ENCODE assay signal across 9 cellular contexts in the genomic region with DNA sequence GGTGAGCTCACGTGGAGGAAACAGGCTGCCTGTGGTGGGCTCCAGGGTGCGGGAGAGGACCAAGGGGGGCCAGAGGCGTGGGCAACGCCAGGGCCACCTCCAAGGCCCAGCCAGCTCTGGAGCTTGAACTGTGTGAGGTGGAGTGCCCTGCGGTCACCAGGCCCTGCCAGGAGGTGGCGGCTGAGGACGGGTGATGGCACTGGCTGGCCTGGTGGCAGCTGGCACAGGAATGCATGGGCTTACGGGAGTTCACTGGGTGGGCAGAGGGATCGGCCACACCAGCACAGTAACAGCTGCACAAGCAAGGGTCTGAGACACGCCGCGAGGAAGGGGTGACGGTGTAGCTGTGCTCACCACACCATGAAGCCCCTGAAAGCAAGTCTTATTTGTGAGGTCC. TPM values are rescaled to one million over a fixed set of nuclear protein-coding genes. Genes with fewer than 3 reads are reported as not detected.
DNase-seq lines count a peak whose midpoint lies in the region; ATAC-seq, FAIRE-seq and TF ChIP-seq lines count a peak whose summit lies in the region.
"Had no signal": no experiment of that assay in that cellular context is flagged by ENCODE, and none has a peak within 500 bp of the region (broad histone marks: within the 10 kb centered on the region; RNA-seq: fewer than 3 reads in every experiment).

No MANE protein-coding gene starts in this region.

- no peak overlapping the region for H3K4me3 ChIP-seq in keratinocyte (ENCODE audit: control insufficient read depth in 2 of 3, extremely low read depth in 1 of 3, insufficient read depth in 2 of 3, low read depth in 1 of 3, low read length in 3 of 3)

- no peaks in the 10 kb centered on the region for H3K9me1 ChIP-seq in keratinocyte (ENCODE audit: control insufficient read depth, extremely low read depth, insufficient read depth, low read length)

- H3K79me2 ChIP-seq in keratinocyte (ENCODE audit: control insufficient read depth, insufficient read depth, low read length) = peaks cover 80% of the 10 kb centered on the region

- peaks cover 8% of the 10 kb centered on the region for H3K4me1 ChIP-seq in keratinocyte (ENCODE audit: control insufficient read depth, extremely low read depth, insufficient read depth, low read length)

- no peak overlapping the region for H3K27ac ChIP-seq in keratinocyte (ENCODE audit: control insufficient read depth, insufficient read depth, low read length)

- peak; percentile 28 to 68 (median 32) for TF ChIP-seq CTCF in keratinocyte (optimal IDR thresholded peaks at IDR 0.05 in 1 of 3, IDR thresholded peaks at IDR 0.05 in 1 of 3, conservative IDR thresholded peaks at IDR 0.05 in 1 of 3; ENCODE audit: extremely low read depth in 1 of 3, insufficient read depth in 2 of 3, low read length in 3 of 3)

- no peak overlapping the region for H2AFZ ChIP-seq in keratinocyte (ENCODE audit: control insufficient read depth, low read length)

- H4K20me1 ChIP-seq in keratinocyte (ENCODE audit: control insufficient read depth, extremely low read depth, insufficient read depth, low read length) = peaks cover 27% of the 10 kb centered on the region

- H3K9ac ChIP-seq in keratinocyte (ENCODE audit: control insufficient read depth, extremely low read depth, insufficient read depth, low read length) = no peak overlapping the region

- peak; percentile 66 for DNase-seq in activated effector memory CD4-positive, alpha-beta T cell treated with anti-CD3 and anti-CD28 coated beads, Interleukin-2, amount 50 U/mL, for 16 hours
- no peak for DNase-seq in activated effector memory CD4-positive, alpha-beta T cell treated with Interleukin-2 at 50 U/mL for 16 hours
- DNase-seq in keratinocyte (ENCODE audit: low read depth, low spot score) (no peak), NCI-H2107 (lab: John Stamatoyannopoulos, UW) (no peak), NCI-H1105 (lab: John Stamatoyannopoulos, UW) (no peak)
- peak; percentile 22 for DNase-seq in stimulated activated naive CD8-positive, alpha-beta T cell treated with anti-CD3 and anti-CD28 coated beads, Interleukin-15, Interleukin-2, amounts not matched to agents 100 U/mL and 50 U/mL, for 24 hours
- DNase-seq: hippocampal formation had no signal

- no peak for FAIRE-seq in keratinocyte (lab: Jason Lieb, UNC)

- H3K36me3 ChIP-seq in keratinocyte (ENCODE audit: control insufficient read depth in 2 of 2, extremely low read depth in 1 of 2, insufficient read depth in 2 of 2, low read length in 2 of 2) = peaks cover 23 to 50% of the 10 kb centered on the region in 2 experiments

- H3K27me3 ChIP-seq in keratinocyte (ENCODE audit: control insufficient read depth, extremely low read depth, insufficient read depth, low read length) = no peaks in the 10 kb centered on the region

- no peaks in the 10 kb centered on the region for H3K9me3 ChIP-seq in keratinocyte (ENCODE audit: control insufficient read depth, low read depth, low read length)

- ATAC-seq in SK-N-SH treated with all-trans-retinoic acid at 6 μM for 48 hours (peak; percentile 68), HG03175 (IDR thresholded peaks at IDR 0.05; ENCODE audit: unreplicated experiment) (no peak)
- ATAC-seq in stimulated activated naive CD8-positive, alpha-beta T cell treated with anti-CD3 and anti-CD28 coated beads, Interleukin-15, Interleukin-2, amounts not matched to agents 100 U/mL and 50 U/mL, for 24 hours = no peak

- H3K4me2 ChIP-seq in keratinocyte (ENCODE audit: control insufficient read depth, extremely low read depth, insufficient read depth, low read depth, low read length) = no peak overlapping the region

- dilution Hi-C loops in keratinocyte (cut with MboI; ENCODE audit: extremely low pct_ligation_motif_present, low sequenced_read_pairs) = no loop called here

TF ChIP-seq in SK-N-SH treated with all-trans-retinoic acid at 6 μM for 48 hours, 23 proteins besides CTCF, POLR2A, EP300 and RAD21:
- TF ChIP-seq ZNF8 (CRISPR knock-in tag; IDR thresholded peaks at IDR 0.05) = no peak
- no peak for TF ChIP-seq ZFP30 (CRISPR knock-in tag; IDR thresholded peaks at IDR 0.05)
- no peak for TF ChIP-seq BACH2 (CRISPR knock-in tag; IDR thresholded peaks at IDR 0.05; ENCODE audit: borderline replicate concordance)
- TF ChIP-seq ZNF565 (CRISPR knock-in tag; conservative IDR thresholded peaks at IDR 0.05; ENCODE audit: low read depth) = no peak
- no peak for TF ChIP-seq TOX (CRISPR knock-in tag; IDR thresholded peaks at IDR 0.05; ENCODE audit: borderline replicate concordance)
- no peak for TF ChIP-seq OSR1 (CRISPR knock-in tag; IDR thresholded peaks at IDR 0.05)
- no peak for TF ChIP-seq ZC3H10 (CRISPR knock-in tag; IDR thresholded peaks at IDR 0.05)
- TF ChIP-seq GLIS3 (CRISPR knock-in tag; IDR thresholded peaks at IDR 0.05) = no peak
- TF ChIP-seq, protein P1, sequence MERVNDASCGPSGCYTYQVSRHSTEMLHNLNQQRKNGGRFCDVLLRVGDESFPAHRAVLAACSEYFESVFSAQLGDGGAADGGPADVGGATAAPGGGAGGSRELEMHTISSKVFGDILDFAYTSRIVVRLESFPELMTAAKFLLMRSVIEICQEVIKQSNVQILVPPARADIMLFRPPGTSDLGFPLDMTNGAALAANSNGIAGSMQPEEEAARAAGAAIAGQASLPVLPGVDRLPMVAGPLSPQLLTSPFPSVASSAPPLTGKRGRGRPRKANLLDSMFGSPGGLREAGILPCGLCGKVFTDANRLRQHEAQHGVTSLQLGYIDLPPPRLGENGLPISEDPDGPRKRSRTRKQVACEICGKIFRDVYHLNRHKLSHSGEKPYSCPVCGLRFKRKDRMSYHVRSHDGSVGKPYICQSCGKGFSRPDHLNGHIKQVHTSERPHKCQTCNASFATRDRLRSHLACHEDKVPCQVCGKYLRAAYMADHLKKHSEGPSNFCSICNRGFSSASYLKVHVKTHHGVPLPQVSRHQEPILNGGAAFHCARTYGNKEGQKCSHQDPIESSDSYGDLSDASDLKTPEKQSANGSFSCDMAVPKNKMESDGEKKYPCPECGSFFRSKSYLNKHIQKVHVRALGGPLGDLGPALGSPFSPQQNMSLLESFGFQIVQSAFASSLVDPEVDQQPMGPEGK (CRISPR knock-in tag; IDR thresholded peaks at IDR 0.05; ENCODE audit: borderline replicate concordance) = no peak
- no peak for TF ChIP-seq ISL1 (CRISPR knock-in tag; IDR thresholded peaks at IDR 0.05)
- no peak for TF ChIP-seq TCF4 (CRISPR knock-in tag; IDR thresholded peaks at IDR 0.05; ENCODE audit: borderline replicate concordance)
- no peak for TF ChIP-seq RARB (CRISPR knock-in tag; IDR thresholded peaks at IDR 0.05)

RNA-seq across cellular contexts. Expression of a gene that starts 15.8 kb away (rescaled TPM):
- 40.2 to 89.3 TPM (median 73.8 TPM) in 3 replicates for polyA plus RNA-seq in keratinocyte
- 42.4 TPM for polyA plus RNA-seq in keratinocyte (2011; ENCODE audit: low read depth)
- 59.4 and 104 TPM in 2 replicates for polyA plus RNA-seq in keratinocyte (2011; cell fraction: cytosol; rRNA removed)
- polyA plus RNA-seq in keratinocyte (2011; cell fraction: nucleus; rRNA removed) = 61.6 and 80.3 TPM in 2 replicates
- 67.5 and 77.7 TPM in 2 replicates for polyA plus RNA-seq in keratinocyte (2012; ENCODE audit: low replicate concordance)
- polyA minus RNA-seq in keratinocyte = 69.0 to 167 TPM (median 81.6 TPM) in 3 replicates
- polyA minus RNA-seq in keratinocyte (2011; cell fraction: cytosol; rRNA and poly(A)+ RNA removed) = 104 TPM
- polyA minus RNA-seq in keratinocyte (2011; cell fraction: nucleus; rRNA and poly(A)+ RNA removed) = 34.6 and 41.6 TPM in 2 replicates

Comparison
In these comparisons a context has a peak if more than half of its experiments do, and no peak if none do; other contexts are left out.
1. DNase-seq: peak in activated effector memory CD4-positive, alpha-beta T cell treated with anti-CD3 and anti-CD28 coated beads, Interleukin-2, amount 50 U/mL, for 16 hours (single experiment) and stimulated activated naive CD8-positive, alpha-beta T cell treated with anti-CD3 and anti-CD28 coated beads, Interleukin-15, Interleukin-2, amounts not matched to agents 100 U/mL and 50 U/mL, for 24 hours (single experiment); none in activated effector memory CD4-positive, alpha-beta T cell treated with Interleukin-2 at 50 U/mL for 16 hours (single experiment), keratinocyte (single experiment), NCI-H2107 (single experiment) and NCI-H1105 (single experiment).